In genomic region chr15:65244638-65245037, GRCh38 we compare ENCODE assay signal across 35 cellular contexts. TPM values are rescaled to one million over a fixed set of nuclear protein-coding genes. Genes with fewer than 3 reads are reported as not detected.
A peak's percentile ranks its signal among the peaks of the same experiment; 100 is the strongest.
DNase-seq lines count a peak whose midpoint lies in the region; ATAC-seq, FAIRE-seq and TF ChIP-seq lines count a peak whose summit lies in the region.
"Had no signal": no experiment of that assay in that cellular context is flagged by ENCODE, and none has a peak within 500 bp of the region (broad histone marks: within the 10 kb centered on the region; RNA-seq: fewer than 3 reads in every experiment).

No MANE protein-coding gene starts in this region.

- H2AFZ ChIP-seq in mammary epithelial cell (ENCODE audit: low read depth, low read length) (no peak overlapping the region), K562 (ENCODE audit: low read depth, low read length) (peak overlapping the region; percentile 16; the same call in 1 of the 2 replicates)
- H2AFZ ChIP-seq: GM23338 had no signal

- H3K79me2 ChIP-seq in mammary epithelial cell (ENCODE audit: insufficient read depth, low read length) (no peaks in the 10 kb centered on the region), K562 (ENCODE audit: control insufficient read depth, insufficient read depth, low read length) (no peaks in the 10 kb centered on the region)

- ATAC-seq in K562, result no peak
- no peak for ATAC-seq in upper lobe of right lung
- ATAC-seq: effector memory CD8-positive, alpha-beta T cell; foreskin keratinocyte; GM23338; natural killer cell treated with Interleukin-12 subunit alpha and Interleukin-12 subunit beta and Interleukin-15 and Interleukin-18, amount 100 ng/mL, for 72 hours had no signal

- H3K9ac ChIP-seq in mammary epithelial cell (ENCODE audit: insufficient read depth, low read length), result no peak overlapping the region
- H3K9ac ChIP-seq in K562 (ENCODE audit: insufficient read depth in 1 of 2, low read depth in 2 of 2, low read length in 2 of 2), result no peak overlapping the region

- FAIRE-seq in K562 (lab: Jason Lieb, UNC), result no peak
- FAIRE-seq: kidney, RCC 7860 had no signal

- no peak overlapping the region for H3K27ac Mint-ChIP-seq in activated naive CD4-positive, alpha-beta T cell treated with anti-CD3 and anti-CD28 coated beads, Interleukin-2, amount 10 ng/mL, durations not matched to agents 7 days and 5 days
- H3K27ac Mint-ChIP-seq: activated naive CD8-positive, alpha-beta T cell treated with anti-CD3 and anti-CD28 coated beads for 36 hours; GM23338; natural killer cell treated with Interleukin-12 subunit alpha and Interleukin-12 subunit beta and Interleukin-15 and Interleukin-18, amount 100 ng/mL, for 72 hours had no signal

- H3K4me2 ChIP-seq in mammary epithelial cell (ENCODE audit: insufficient read depth, low read depth, low read length) (no peak overlapping the region), K562 (ENCODE audit: insufficient read depth, low read length) (no peak overlapping the region)
- H3K4me2 ChIP-seq: GM23338 had no signal

- in situ Hi-C loops in mammary epithelial cell (cut with MboI; ENCODE audit: low sequenced_read_pairs in 2 of 2), result no loop called here
- in situ Hi-C loops in K562 (cut with MboI), result no loop called here

- TF ChIP-seq EP300 in K562 (IDR thresholded peaks at IDR 0.05; ENCODE audit: low read length) (no peak), stomach (IDR thresholded peaks at IDR 0.05) (no peak)

- dilution Hi-C loops in mammary epithelial cell (cut with HindIII; ENCODE audit: low sequenced_read_pairs), result loop anchor here (5.0 kb wide), 1 partner anchor 37 kb away; no protein-coding TSS in a partner anchor

- H3K4me3 Mint-ChIP-seq in activated naive CD4-positive, alpha-beta T cell treated with anti-CD3 and anti-CD28 coated beads, Interleukin-2, amount 10 ng/mL, durations not matched to agents 7 days and 5 days, result no peak overlapping the region
- H3K4me3 Mint-ChIP-seq: activated naive CD8-positive, alpha-beta T cell treated with anti-CD3 and anti-CD28 coated beads for 36 hours; effector memory CD8-positive, alpha-beta T cell; GM23338; natural killer cell treated with Interleukin-12 subunit alpha and Interleukin-12 subunit beta and Interleukin-15 and Interleukin-18, amount 100 ng/mL, for 72 hours; type B pancreatic cell had no signal

- no peak for TF ChIP-seq RAD21 in K562 (CRISPR knock-in tag; conservative IDR thresholded peaks at IDR 0.05 in 1 of 2, IDR thresholded peaks at IDR 0.05 in 1 of 2)

- no TSS peak for BruUV-seq in mammary epithelial cell (replicated peaks; lab: Mats Ljungman, UMichigan)
- no TSS peak for BruUV-seq in K562 (replicated peaks; lab: Mats Ljungman, UMichigan)

- no peaks in the 10 kb centered on the region for H4K20me1 ChIP-seq in mammary epithelial cell (ENCODE audit: insufficient read depth, low read length)
- no peaks in the 10 kb centered on the region for H4K20me1 ChIP-seq in K562 (replicated peaks; ENCODE audit: control insufficient read depth, insufficient read depth, low read length)

- H3K9me3 Mint-ChIP-seq in activated naive CD4-positive, alpha-beta T cell treated with anti-CD3 and anti-CD28 coated beads, Interleukin-2, amount 10 ng/mL, durations not matched to agents 7 days and 5 days, result no peaks in the 10 kb centered on the region
- H3K9me3 Mint-ChIP-seq: activated naive CD8-positive, alpha-beta T cell treated with anti-CD3 and anti-CD28 coated beads for 36 hours; effector memory CD8-positive, alpha-beta T cell; natural killer cell treated with Interleukin-12 subunit alpha and Interleukin-12 subunit beta and Interleukin-15 and Interleukin-18, amount 100 ng/mL, for 72 hours; type B pancreatic cell had no signal

- H3K27ac ChIP-seq in breast epithelium, result peak overlapping the region; percentile 61 to 71
- no peak overlapping the region for H3K27ac ChIP-seq in mammary epithelial cell (ENCODE audit: insufficient read depth, low read depth, low read length)
- H3K27ac ChIP-seq in K562 (ENCODE audit: extremely low read depth, low read depth, low read length), result no peak overlapping the region; the same call in 2 of the 3 replicates
- peak overlapping the region in 4 of 5 donors; percentile 62 to 80 (median 67) for H3K27ac ChIP-seq in stomach
- no peak overlapping the region for H3K27ac ChIP-seq in upper lobe of right lung
- H3K27ac ChIP-seq: ascending aorta, foreskin keratinocyte, VCaP had no signal

- H3K27me3 Mint-ChIP-seq in activated naive CD4-positive, alpha-beta T cell treated with anti-CD3 and anti-CD28 coated beads, Interleukin-2, amount 10 ng/mL, durations not matched to agents 7 days and 5 days, result no peaks in the 10 kb centered on the region
- H3K27me3 Mint-ChIP-seq: activated naive CD8-positive, alpha-beta T cell treated with anti-CD3 and anti-CD28 coated beads for 36 hours; effector memory CD8-positive, alpha-beta T cell; natural killer cell treated with Interleukin-12 subunit alpha and Interleukin-12 subunit beta and Interleukin-15 and Interleukin-18, amount 100 ng/mL, for 72 hours; type B pancreatic cell had no signal

- no peak for TF ChIP-seq CTCF in breast epithelium (IDR thresholded peaks at IDR 0.05)
- no peak for TF ChIP-seq CTCF in mammary epithelial cell (conservative IDR thresholded peaks at IDR 0.05 in 1 of 2, IDR thresholded peaks at IDR 0.05 in 1 of 2; ENCODE audit: extremely low read depth in 1 of 2, insufficient read depth in 1 of 2, low read depth in 1 of 2, low read length in 2 of 2)
- TF ChIP-seq CTCF in K562 (IDR thresholded peaks at IDR 0.05 in 2 of 3, conservative IDR thresholded peaks at IDR 0.05 in 1 of 3; ENCODE audit: insufficient read depth in 2 of 3, low read depth in 1 of 3, low read length in 3 of 3), result no peak
- TF ChIP-seq CTCF in stomach (IDR thresholded peaks at IDR 0.05), result no peak
- no peak for TF ChIP-seq CTCF in upper lobe of right lung (IDR thresholded peaks at IDR 0.05)

- DNase-seq in breast epithelium (ENCODE audit: low spot score in 2 of 2) (no peak), mammary epithelial cell (no peak), K562 (ENCODE audit: extremely low read depth in 1 of 4, low spot score in 3 of 4) (no peak), myocyte (ENCODE audit: low read depth) (peak; percentile 78), stomach (no peak), upper lobe of right lung (no peak)
- DNase-seq in stimulated activated CD4-positive, alpha-beta T cell treated with anti-CD3 and anti-CD28 coated beads, Interleukin-4, amount 100 ng/mL, for 24 hours, result no peak
- no peak for DNase-seq in activated naive CD4-positive, alpha-beta T cell treated with anti-CD3 and anti-CD28 coated beads, Interleukin-2, amount 10 ng/mL, durations not matched to agents 7 days and 5 days
- DNase-seq: 8988T; activated CD4-positive, alpha-beta T cell treated with anti-CD3 and anti-CD28 coated beads for 4 hours; activated effector memory CD4-positive, alpha-beta T cell treated with anti-CD3 and anti-CD28 coated beads, Interleukin-2, amount 50 U/mL, for 16 hours; activated naive CD8-positive, alpha-beta T cell treated with anti-CD3 and anti-CD28 coated beads for 36 hours; C1 segment of cervical spinal cord; Caco-2; central memory CD4-positive, alpha-beta T cell; DMS79 treated with DMSO at 0.1 percent for 48 hours; effector memory CD8-positive, alpha-beta T cell; foreskin keratinocyte; GDM1; head of caudate nucleus; spleen; SW 1271; T-helper 9 cell had no signal

- H3K27me3 ChIP-seq in breast epithelium, result no peaks in the 10 kb centered on the region
- no peaks in the 10 kb centered on the region for H3K27me3 ChIP-seq in mammary epithelial cell (ENCODE audit: insufficient read depth, low read length)
- H3K27me3 ChIP-seq in K562 (ENCODE audit: control insufficient read depth in 2 of 2, insufficient read depth in 2 of 2, low read length in 2 of 2), result no peaks in the 10 kb centered on the region
- H3K27me3 ChIP-seq in stomach, result no peaks in the 10 kb centered on the region
- H3K27me3 ChIP-seq in upper lobe of right lung, result no peaks in the 10 kb centered on the region
- H3K27me3 ChIP-seq: ascending aorta, foreskin keratinocyte, spleen had no signal

- H3K36me3 Mint-ChIP-seq in activated naive CD4-positive, alpha-beta T cell treated with anti-CD3 and anti-CD28 coated beads, Interleukin-2, amount 10 ng/mL, durations not matched to agents 7 days and 5 days, result no peaks in the 10 kb centered on the region
- H3K36me3 Mint-ChIP-seq: natural killer cell treated with Interleukin-12 subunit alpha and Interleukin-12 subunit beta and Interleukin-15 and Interleukin-18, amount 100 ng/mL, for 72 hours; type B pancreatic cell had no signal

- TF ChIP-seq POLR2A in breast epithelium (IDR thresholded peaks at IDR 0.05), result no peak
- no peak for TF ChIP-seq POLR2A in K562 (conservative IDR thresholded peaks at IDR 0.05)
- TF ChIP-seq POLR2A in stomach (IDR thresholded peaks at IDR 0.05), result no peak

- no peaks in the 10 kb centered on the region for H3K36me3 ChIP-seq in breast epithelium
- no peaks in the 10 kb centered on the region for H3K36me3 ChIP-seq in mammary epithelial cell (ENCODE audit: insufficient read depth, low read length)
- no peaks in the 10 kb centered on the region for H3K36me3 ChIP-seq in K562 (ENCODE audit: control insufficient read depth, insufficient read depth, low read length)
- H3K36me3 ChIP-seq in stomach, result peaks cover 0 to 7% (median 5%) of the 10 kb centered on the region in 4 donors
- no peaks in the 10 kb centered on the region for H3K36me3 ChIP-seq in upper lobe of right lung

- H3K4me3 ChIP-seq in breast epithelium, result no peak overlapping the region
- H3K4me3 ChIP-seq in mammary epithelial cell (replicated peaks in 1 of 3; ENCODE audit: insufficient read depth in 1 of 3, low read depth in 2 of 3, low read length in 3 of 3), result no peak overlapping the region
- H3K4me3 ChIP-seq in K562, result no peak overlapping the region
- H3K4me3 ChIP-seq in stomach, result no peak overlapping the region
- no peak overlapping the region for H3K4me3 ChIP-seq in upper lobe of right lung
- H3K4me3 ChIP-seq: ascending aorta, GM23338, spleen had no signal

- H3K4me1 ChIP-seq in breast epithelium, result peaks cover 0 to 4% of the 10 kb centered on the region in 2 donors
- H3K4me1 ChIP-seq in mammary epithelial cell (ENCODE audit: insufficient read depth, low read length), result peaks cover 14% of the 10 kb centered on the region
- H3K4me1 ChIP-seq in K562 (replicated peaks in 1 of 2; ENCODE audit: control insufficient read depth in 2 of 2, insufficient read depth in 2 of 2, low read length in 2 of 2), result peaks cover 16 to 17% of the 10 kb centered on the region in 2 experiments; a peak in 4 of 5 replicates
- peaks cover 0 to 35% (median 15%) of the 10 kb centered on the region in 4 donors for H3K4me1 ChIP-seq in stomach
- H3K4me1 ChIP-seq in upper lobe of right lung, result no peaks in the 10 kb centered on the region
- H3K4me1 ChIP-seq: ascending aorta, Caco-2, spleen had no signal

- POLR2A ChIA-PET in K562 (lab: Yijun Ruan, JAX), result interaction anchor here (1.6 kb wide), 1 partner anchor 60 kb away, joined by 5 read pairs; the partner anchor contains the start of gene RNU5B-1

- H3K4me1 Mint-ChIP-seq in activated naive CD4-positive, alpha-beta T cell treated with anti-CD3 and anti-CD28 coated beads, Interleukin-2, amount 10 ng/mL, durations not matched to agents 7 days and 5 days, result no peaks in the 10 kb centered on the region

- CTCF ChIA-PET in mammary epithelial cell (lab: Charles Lee; ENCODE audit: low non-redundant PET), result no interaction called here
- CTCF ChIA-PET in K562 (lab: Yijun Ruan, JAX; ENCODE audit: low intra/inter-chr PET ratio), result no interaction called here
- CTCF ChIA-PET in activated naive CD4-positive, alpha-beta T cell treated with anti-CD3 and anti-CD28 coated beads, Interleukin-2, amount 10 ng/mL, durations not matched to agents 7 days and 5 days (lab: Charles Lee), result interaction anchor here (0.7 kb wide), 1 partner anchor 27 kb away, joined by 3 read pairs; no protein-coding TSS in a partner anchor

- no peaks in the 10 kb centered on the region for H3K9me1 ChIP-seq in K562 (ENCODE audit: control insufficient read depth, insufficient read depth, low read length)

- intact Hi-C loops in breast epithelium (cut with DNase I; ENCODE audit: low total_unique reads), result no loop called here
- intact Hi-C loops in mammary epithelial cell (cut with micrococcal nuclease), result no loop called here
- intact Hi-C loops in K562 (cut with micrococcal nuclease), result no loop called here
- intact Hi-C loops in stomach (cut with DNase I; ENCODE audit: low total_unique reads), result no loop called here
- intact Hi-C loops in upper lobe of right lung (cut with DNase I), result no loop called here

- H3K9me3 ChIP-seq in breast epithelium, result no peaks in the 10 kb centered on the region
- H3K9me3 ChIP-seq in mammary epithelial cell (replicated peaks; ENCODE audit: insufficient read depth, low read length), result no peaks in the 10 kb centered on the region
- H3K9me3 ChIP-seq in K562 (replicated peaks; ENCODE audit: control insufficient read depth, insufficient read depth, low read depth, low read length), result no peaks in the 10 kb centered on the region
- H3K9me3 ChIP-seq in stomach, result no peaks in the 10 kb centered on the region
- no peaks in the 10 kb centered on the region for H3K9me3 ChIP-seq in upper lobe of right lung
- H3K9me3 ChIP-seq: ascending aorta, Caco-2, spleen had no signal

RNA-seq across cellular contexts. Expression of gene CILP, which starts 33.4 kb away (rescaled TPM):
- total RNA-seq in breast epithelium (100 to 1,000 TPM in 1 of 3 donors, 10 to 100 TPM in 1, 1 to 10 TPM in 1; 5.2 to 203 (median 24.6) TPM), mammary epithelial cell (not detected), K562 (2014; rRNA removed) (0.04 TPM in 1 of 2 replicates, not detected in the other), K562 (2014; rRNA removed; fragmentation: Illumina TruSeq; extraction: Trizol) (not detected in 2 replicates), K562 (2015; rRNA removed; fragmentation: Illumina TruSeq; extraction: Trizol) (not detected in 2 replicates), K562 (2021) (not detected in 2 replicates), myocyte (0.27 and 0.52 TPM in 2 replicates), stomach (10 to 100 TPM in 3 of 5 donors, 1 to 10 TPM in 2; 1.8 to 28.7 (median 14.3) TPM), upper lobe of right lung (1.1 TPM)
- polyA plus RNA-seq in mammary epithelial cell (not detected), K562 (2011; rRNA removed) (0.03 and 0.05 TPM in 2 replicates), K562 (2014; fragmentation: Illumina TruSeq; extraction: Trizol) (not detected in 2 replicates), K562 (2014; fragmentation: Nextera tagmentation; extraction: Ambion mirVana) (not detected), K562 (2014; rRNA removed) (not detected in 2 replicates), stomach (1 to 10 TPM in 2 of 3 donors, under 1 TPM in 1; 0.76 to 1.9 (median 1.8) TPM)
- not detected for polyA minus RNA-seq in mammary epithelial cell
- total RNA-seq in K562 (2011; cell fraction: chromatin; rRNA removed; ENCODE audit: low replicate concordance), result 0.07 TPM in 1 of 2 replicates, not detected in the other
- total RNA-seq in K562 (2011; cell fraction: nucleolus; rRNA removed), result 0.13 and 0.17 TPM in 2 replicates
- 0.15 TPM in 1 of 2 replicates, not detected in the other for total RNA-seq in K562 (2011; cell fraction: nucleoplasm; rRNA removed)
- 0.01 TPM in 2 replicates for polyA plus RNA-seq in K562 (2011; cell fraction: cytosol; rRNA removed)
- polyA plus RNA-seq in K562 (2011; cell fraction: nucleus; rRNA removed), result 0.03 and 0.06 TPM in 2 replicates
- polyA plus RNA-seq in K562 (2012), result 0.35 and 0.60 TPM in 2 replicates
- polyA minus RNA-seq in K562 (2011; rRNA and poly(A)+ RNA removed), result 0.06 TPM in 1 of 2 replicates, not detected in the other
- not detected in 2 replicates for polyA minus RNA-seq in K562 (2011; cell fraction: cytosol; rRNA and poly(A)+ RNA removed)
- polyA minus RNA-seq in K562 (2011; cell fraction: nucleus; rRNA and poly(A)+ RNA removed), result under 0.01 TPM in 1 of 2 replicates, not detected in the other
- 1.5 TPM for polyA plus RNA-seq in myocyte (2012)
- total RNA-seq: activated naive CD8-positive, alpha-beta T cell treated with anti-CD3 and anti-CD28 coated beads for 36 hours; Caco-2; epithelial cell of proximal tubule; foreskin keratinocyte had no signal
- polyA plus RNA-seq: foreskin keratinocyte, GM23338 had no signal

RNA-seq across cellular contexts. Expression of gene PARP16, which starts 42.0 kb away (rescaled TPM):
- total RNA-seq in breast epithelium (10 to 100 TPM in 2 of 3 donors, 1 to 10 TPM in 1; 8.5 to 14.9 (median 10.6) TPM), mammary epithelial cell (1 to 10 TPM; 4.9 to 5.2 TPM), K562 (2014; rRNA removed) (5.1 and 6.7 TPM in 2 replicates), K562 (2014; rRNA removed; fragmentation: Illumina TruSeq; extraction: Trizol) (6.4 and 7.0 TPM in 2 replicates), K562 (2015; rRNA removed; fragmentation: Illumina TruSeq; extraction: Trizol) (5.8 and 6.3 TPM in 2 replicates), K562 (2021) (7.6 TPM in 2 replicates), myocyte (7.2 and 7.6 TPM in 2 replicates), stomach (10 to 100 TPM in 2 of 5 donors, 1 to 10 TPM in 3; 2.6 to 17.5 (median 6.1) TPM), upper lobe of right lung (8.3 TPM)
- polyA plus RNA-seq in mammary epithelial cell (3.0 TPM), K562 (2011; rRNA removed) (7.5 and 10.3 TPM in 2 replicates), K562 (2014; fragmentation: Illumina TruSeq; extraction: Trizol) (8.2 and 9.9 TPM in 2 replicates), K562 (2014; fragmentation: Nextera tagmentation; extraction: Ambion mirVana) (1 to 10 TPM; 3.0 to 5.6 TPM), K562 (2014; rRNA removed) (5.8 and 7.8 TPM in 2 replicates), stomach (1 to 10 TPM; 5.3 to 8.6 (median 7.4) TPM)
- polyA minus RNA-seq in mammary epithelial cell, result 23.8 TPM
- total RNA-seq in K562 (2011; cell fraction: chromatin; rRNA removed; ENCODE audit: low replicate concordance), result 3.3 and 4.7 TPM in 2 replicates
- 3.4 and 3.7 TPM in 2 replicates for total RNA-seq in K562 (2011; cell fraction: nucleolus; rRNA removed)
- total RNA-seq in K562 (2011; cell fraction: nucleoplasm; rRNA removed), result 5.7 and 9.5 TPM in 2 replicates
- 8.2 and 9.6 TPM in 2 replicates for polyA plus RNA-seq in K562 (2011; cell fraction: cytosol; rRNA removed)
- 6.6 and 10.2 TPM in 2 replicates for polyA plus RNA-seq in K562 (2011; cell fraction: nucleus; rRNA removed)
- polyA plus RNA-seq in K562 (2012), result 6.6 and 14.9 TPM in 2 replicates
- 5.6 and 6.8 TPM in 2 replicates for polyA minus RNA-seq in K562 (2011; rRNA and poly(A)+ RNA removed)
- 3.6 and 4.6 TPM in 2 replicates for polyA minus RNA-seq in K562 (2011; cell fraction: cytosol; rRNA and poly(A)+ RNA removed)
- polyA minus RNA-seq in K562 (2011; cell fraction: nucleus; rRNA and poly(A)+ RNA removed), result 1.3 and 3.4 TPM in 2 replicates
- polyA plus RNA-seq in myocyte (2012), result 5.6 TPM

RNA-seq across cellular contexts. Expression of gene RNU5A-1, which starts 51.2 kb away (rescaled TPM):
- total RNA-seq in breast epithelium (not detected), mammary epithelial cell (not detected), K562 (2014; rRNA removed) (not detected in 2 replicates), K562 (2014; rRNA removed; fragmentation: Illumina TruSeq; extraction: Trizol) (not detected in 2 replicates), K562 (2015; rRNA removed; fragmentation: Illumina TruSeq; extraction: Trizol) (not detected in 2 replicates), K562 (2021) (not detected in 2 replicates), myocyte (not detected in 2 replicates), stomach (not detected), upper lobe of right lung (not detected)
- polyA plus RNA-seq in mammary epithelial cell (not detected), K562 (2011; rRNA removed) (not detected in 2 replicates), K562 (2014; fragmentation: Illumina TruSeq; extraction: Trizol) (not detected in 2 replicates), K562 (2014; fragmentation: Nextera tagmentation; extraction: Ambion mirVana) (not detected), K562 (2014; rRNA removed) (not detected in 2 replicates), stomach (not detected)
- polyA minus RNA-seq in mammary epithelial cell, result under 0.01 TPM
- total RNA-seq in K562 (2011; cell fraction: chromatin; rRNA removed; ENCODE audit: low replicate concordance), result under 0.01 TPM in 2 replicates
- total RNA-seq in K562 (2011; cell fraction: nucleolus; rRNA removed), result under 0.01 TPM in 2 replicates
- total RNA-seq in K562 (2011; cell fraction: nucleoplasm; rRNA removed), result under 0.01 TPM in 2 replicates
- not detected in 2 replicates for polyA plus RNA-seq in K562 (2011; cell fraction: cytosol; rRNA removed)
- polyA plus RNA-seq in K562 (2011; cell fraction: nucleus; rRNA removed), result under 0.01 TPM in 2 replicates
- polyA plus RNA-seq in K562 (2012), result not detected in 2 replicates
- under 0.01 TPM in 2 replicates for polyA minus RNA-seq in K562 (2011; rRNA and poly(A)+ RNA removed)
- 268 TPM in 1 of 2 replicates, not detected in the other for polyA minus RNA-seq in K562 (2011; cell fraction: cytosol; rRNA and poly(A)+ RNA removed)
- polyA minus RNA-seq in K562 (2011; cell fraction: nucleus; rRNA and poly(A)+ RNA removed), result under 0.01 TPM in 2 replicates
- not detected for polyA plus RNA-seq in myocyte (2012)
- total RNA-seq: activated CD8-positive, alpha-beta memory T cell treated with anti-CD3 and anti-CD28 coated beads for 36 hours; activated naive CD8-positive, alpha-beta T cell treated with anti-CD3 and anti-CD28 coated beads for 36 hours; ascending aorta; Caco-2; epithelial cell of proximal tubule; foreskin keratinocyte; GM23338; kidney; lower leg skin; natural killer cell treated with Interleukin-12 subunit alpha and Interleukin-12 subunit beta and Interleukin-15 and Interleukin-18, amount 100 ng/mL, for 72 hours; osteocyte; renal cortical epithelial cell; spleen had no signal
- polyA plus RNA-seq: foreskin keratinocyte, GM23338, spleen had no signal

RNA-seq across cellular contexts. Expression of gene CLPX, which starts 59.5 kb away (rescaled TPM):
- 10 to 100 TPM; 47.5 to 71.9 (median 51.8) TPM for total RNA-seq in breast epithelium
- total RNA-seq in mammary epithelial cell, result 10 to 100 TPM; 28.3 to 42.4 TPM
- 17.8 TPM for polyA plus RNA-seq in mammary epithelial cell
- 36.2 TPM for polyA minus RNA-seq in mammary epithelial cell
- total RNA-seq in K562 (2011; cell fraction: chromatin; rRNA removed; ENCODE audit: low replicate concordance), result 33.8 and 107 TPM in 2 replicates
- total RNA-seq in K562 (2011; cell fraction: nucleolus; rRNA removed), result 18.4 and 18.7 TPM in 2 replicates
- total RNA-seq in K562 (2011; cell fraction: nucleoplasm; rRNA removed), result 32.0 and 40.7 TPM in 2 replicates
- 37.0 and 39.6 TPM in 2 replicates for total RNA-seq in K562 (2014; rRNA removed)
- total RNA-seq in K562 (2014; rRNA removed; fragmentation: Illumina TruSeq; extraction: Trizol), result 50.9 and 55.9 TPM in 2 replicates
- 51.3 and 52.1 TPM in 2 replicates for total RNA-seq in K562 (2015; rRNA removed; fragmentation: Illumina TruSeq; extraction: Trizol)
- total RNA-seq in K562 (2021), result 61.5 and 67.1 TPM in 2 replicates
- polyA plus RNA-seq in K562 (2011; rRNA removed), result 50.2 and 79.0 TPM in 2 replicates
- 16.6 and 19.7 TPM in 2 replicates for polyA plus RNA-seq in K562 (2011; cell fraction: cytosol; rRNA removed)
- 19.1 and 28.2 TPM in 2 replicates for polyA plus RNA-seq in K562 (2011; cell fraction: nucleus; rRNA removed)
- polyA plus RNA-seq in K562 (2012), result 30.9 and 45.6 TPM in 2 replicates
- polyA plus RNA-seq in K562 (2014; fragmentation: Illumina TruSeq; extraction: Trizol), result 54.6 and 63.1 TPM in 2 replicates
- polyA plus RNA-seq in K562 (2014; fragmentation: Nextera tagmentation; extraction: Ambion mirVana), result 10 to 100 TPM; 11.2 to 13.4 TPM
- 66.6 and 83.3 TPM in 2 replicates for polyA plus RNA-seq in K562 (2014; rRNA removed)
- polyA minus RNA-seq in K562 (2011; rRNA and poly(A)+ RNA removed), result 132 and 144 TPM in 2 replicates
- 29.6 and 38.5 TPM in 2 replicates for polyA minus RNA-seq in K562 (2011; cell fraction: cytosol; rRNA and poly(A)+ RNA removed)
- polyA minus RNA-seq in K562 (2011; cell fraction: nucleus; rRNA and poly(A)+ RNA removed), result 25.8 and 40.2 TPM in 2 replicates
- 37.2 and 40.7 TPM in 2 replicates for total RNA-seq in myocyte
- polyA plus RNA-seq in myocyte (2012), result 19.9 TPM
- 100 to 1,000 TPM in 1 of 5 donors, 10 to 100 TPM in 4; 28.6 to 121 (median 85.9) TPM for total RNA-seq in stomach
- polyA plus RNA-seq in stomach, result 10 to 100 TPM; 11.1 to 17.7 (median 11.1) TPM
- total RNA-seq in upper lobe of right lung, result 38.2 TPM

RNA-seq across cellular contexts. Expression of gene RNU5B-1, which starts 59.8 kb away (rescaled TPM):
- total RNA-seq in breast epithelium (not detected), mammary epithelial cell (not detected), K562 (2014; rRNA removed) (not detected in 2 replicates), K562 (2014; rRNA removed; fragmentation: Illumina TruSeq; extraction: Trizol) (not detected in 2 replicates), K562 (2015; rRNA removed; fragmentation: Illumina TruSeq; extraction: Trizol) (not detected in 2 replicates), K562 (2021) (14.2 TPM in 1 of 2 replicates, not detected in the other), myocyte (not detected in 2 replicates), stomach (not detected), upper lobe of right lung (21.6 TPM)
- polyA plus RNA-seq in mammary epithelial cell (not detected), K562 (2011; rRNA removed) (not detected in 2 replicates), K562 (2014; fragmentation: Illumina TruSeq; extraction: Trizol) (not detected in 2 replicates), K562 (2014; fragmentation: Nextera tagmentation; extraction: Ambion mirVana) (not detected), K562 (2014; rRNA removed) (not detected in 2 replicates), stomach (not detected)
- under 0.01 TPM for polyA minus RNA-seq in mammary epithelial cell
- under 0.01 TPM in 2 replicates for total RNA-seq in K562 (2011; cell fraction: chromatin; rRNA removed; ENCODE audit: low replicate concordance)
- total RNA-seq in K562 (2011; cell fraction: nucleolus; rRNA removed), result under 0.01 TPM in 2 replicates
- total RNA-seq in K562 (2011; cell fraction: nucleoplasm; rRNA removed), result under 0.01 TPM in 2 replicates
- polyA plus RNA-seq in K562 (2011; cell fraction: cytosol; rRNA removed), result not detected in 2 replicates
- polyA plus RNA-seq in K562 (2011; cell fraction: nucleus; rRNA removed), result under 0.01 TPM in 1 of 2 replicates, not detected in the other
- polyA plus RNA-seq in K562 (2012), result not detected in 2 replicates
- under 0.01 TPM in 2 replicates for polyA minus RNA-seq in K562 (2011; rRNA and poly(A)+ RNA removed)
- polyA minus RNA-seq in K562 (2011; cell fraction: cytosol; rRNA and poly(A)+ RNA removed), result 577 and 858 TPM in 2 replicates
- under 0.01 TPM in 2 replicates for polyA minus RNA-seq in K562 (2011; cell fraction: nucleus; rRNA and poly(A)+ RNA removed)
- not detected for polyA plus RNA-seq in myocyte (2012)
- total RNA-seq: activated CD8-positive, alpha-beta memory T cell treated with anti-CD3 and anti-CD28 coated beads for 36 hours; ascending aorta; Caco-2; epithelial cell of proximal tubule; foreskin keratinocyte; GM23338; lower leg skin; natural killer cell treated with Interleukin-12 subunit alpha and Interleukin-12 subunit beta and Interleukin-15 and Interleukin-18, amount 100 ng/mL, for 72 hours; renal cortical epithelial cell had no signal
- polyA plus RNA-seq: foreskin keratinocyte, GM23338, spleen had no signal

Comparison
In these comparisons a context has a peak if more than half of its experiments do, and no peak if none do; other contexts are left out.
1. H3K27ac ChIP-seq: peak in breast epithelium (2 of 2) and stomach (4 of 5); none in mammary epithelial cell (single experiment), K562 (single experiment) and upper lobe of right lung (single experiment).